ENCODE assay signal across 19 cellular contexts in genomic region chr3:159770998-159771397, GRCh38.
"Had no signal": no experiment of that assay in that cellular context is flagged by ENCODE, and none has a peak within 500 bp of the region (broad histone marks: within the 10 kb centered on the region; RNA-seq: fewer than 3 reads in every experiment).

No MANE protein-coding gene starts in this region.

- H3K4me3 ChIP-seq: body of pancreas, left ventricle myocardium inferior, ovary, suprapubic skin had no signal

- ATAC-seq: activated T-cell treated with anti-CD3 and anti-CD28 coated beads, Interleukin-2, amount 50 U/mL, for 72 hours; body of pancreas; naive thymus-derived CD8-positive, alpha-beta T cell; right cardiac atrium; stimulated activated naive CD8-positive, alpha-beta T cell treated with anti-CD3 and anti-CD28 coated beads, Interleukin-15, amount 100 ng/mL, for 72 hours had no signal

- DNase-seq: activated CD4-positive, alpha-beta memory T cell treated with anti-CD3 and anti-CD28 coated beads, Interleukin-2, amount 10 ng/mL, durations not matched to agents 7 days and 5 days; activated CD4-positive, alpha-beta T cell treated with anti-CD3 and anti-CD28 coated beads, Interleukin-2, amount 10 ng/mL, durations not matched to agents 24 days and 14 days; activated effector memory CD4-positive, alpha-beta T cell treated with anti-CD3 and anti-CD28 coated beads, Interleukin-2, amount 50 U/mL, for 16 hours; activated naive CD4-positive, alpha-beta T cell treated with anti-CD3 and anti-CD28 coated beads, Interleukin-2, amount 10 ng/mL, durations not matched to agents 7 days and 5 days; activated T-cell treated with anti-CD3 and anti-CD28 coated beads, Interleukin-2, amount 50 U/mL, for 72 hours; body of pancreas; effector CD8-positive, alpha-beta T cell; erythroblast; hippocampal formation; left ventricle myocardium inferior; naive thymus-derived CD8-positive, alpha-beta T cell; ovary; right cardiac atrium; stimulated activated CD4-positive, alpha-beta T cell treated with anti-CD3 and anti-CD28 coated beads, Interleukin-1b, Interleukin-23, amount 100 ng/mL, for 48 hours; stimulated activated naive CD8-positive, alpha-beta T cell treated with anti-CD3 and anti-CD28 coated beads, Interleukin-15, amount 100 ng/mL, for 72 hours had no signal

- H3K9me3 Mint-ChIP-seq: activated CD4-positive, alpha-beta memory T cell treated with anti-CD3 and anti-CD28 coated beads, Interleukin-2, amount 10 ng/mL, durations not matched to agents 7 days and 5 days; activated CD4-positive, alpha-beta T cell treated with anti-CD3 and anti-CD28 coated beads, Interleukin-2, amount 10 ng/mL, durations not matched to agents 24 days and 14 days; activated naive CD4-positive, alpha-beta T cell treated with anti-CD3 and anti-CD28 coated beads, Interleukin-2, amount 10 ng/mL, durations not matched to agents 7 days and 5 days; activated T-cell treated with anti-CD3 and anti-CD28 coated beads, Interleukin-2, amount 50 U/mL, for 72 hours; dendritic cell treated with granulocyte-macrophage colony-stimulating factor and Interleukin-4, amounts not matched to agents 40 ng/mL and 50 ng/mL, for 4 days; naive thymus-derived CD8-positive, alpha-beta T cell; stimulated activated naive CD8-positive, alpha-beta T cell treated with anti-CD3 and anti-CD28 coated beads, Interleukin-15, amount 100 ng/mL, for 72 hours; T-helper 1 cell treated with Interleukin-12 subunit alpha and Interleukin-12 subunit beta and Interleukin-4 antibody, amounts not matched to agents 30 μg/mL and 1 μg/mL, for 36 hours; type B pancreatic cell had no signal

- H3K27ac Mint-ChIP-seq: activated CD4-positive, alpha-beta memory T cell treated with anti-CD3 and anti-CD28 coated beads, Interleukin-2, amount 10 ng/mL, durations not matched to agents 7 days and 5 days; activated CD4-positive, alpha-beta T cell treated with anti-CD3 and anti-CD28 coated beads, Interleukin-2, amount 10 ng/mL, durations not matched to agents 24 days and 14 days; activated naive CD4-positive, alpha-beta T cell treated with anti-CD3 and anti-CD28 coated beads, Interleukin-2, amount 10 ng/mL, durations not matched to agents 7 days and 5 days; activated T-cell treated with anti-CD3 and anti-CD28 coated beads, Interleukin-2, amount 50 U/mL, for 72 hours; dendritic cell treated with granulocyte-macrophage colony-stimulating factor and Interleukin-4, amounts not matched to agents 40 ng/mL and 50 ng/mL, for 4 days; naive thymus-derived CD8-positive, alpha-beta T cell; stimulated activated naive CD8-positive, alpha-beta T cell treated with anti-CD3 and anti-CD28 coated beads, Interleukin-15, amount 100 ng/mL, for 72 hours; T-helper 1 cell treated with Interleukin-12 subunit alpha and Interleukin-12 subunit beta and Interleukin-4 antibody, amounts not matched to agents 30 μg/mL and 1 μg/mL, for 36 hours had no signal

- H3K27me3 ChIP-seq: body of pancreas, ovary, suprapubic skin had no signal

- H3K36me3 ChIP-seq: left ventricle myocardium inferior, ovary, suprapubic skin had no signal

- H3K4me1 Mint-ChIP-seq: activated CD4-positive, alpha-beta memory T cell treated with anti-CD3 and anti-CD28 coated beads, Interleukin-2, amount 10 ng/mL, durations not matched to agents 7 days and 5 days; activated CD4-positive, alpha-beta T cell treated with anti-CD3 and anti-CD28 coated beads, Interleukin-2, amount 10 ng/mL, durations not matched to agents 24 days and 14 days; activated naive CD4-positive, alpha-beta T cell treated with anti-CD3 and anti-CD28 coated beads, Interleukin-2, amount 10 ng/mL, durations not matched to agents 7 days and 5 days; stimulated activated naive CD8-positive, alpha-beta T cell treated with anti-CD3 and anti-CD28 coated beads, Interleukin-15, amount 100 ng/mL, for 72 hours had no signal

- H3K9me3 ChIP-seq: body of pancreas, left ventricle myocardium inferior, ovary, suprapubic skin had no signal

- H3K27ac ChIP-seq: body of pancreas, left ventricle myocardium inferior, ovary, suprapubic skin had no signal

- H3K4me3 Mint-ChIP-seq: activated CD4-positive, alpha-beta memory T cell treated with anti-CD3 and anti-CD28 coated beads, Interleukin-2, amount 10 ng/mL, durations not matched to agents 7 days and 5 days; activated CD4-positive, alpha-beta T cell treated with anti-CD3 and anti-CD28 coated beads, Interleukin-2, amount 10 ng/mL, durations not matched to agents 24 days and 14 days; activated naive CD4-positive, alpha-beta T cell treated with anti-CD3 and anti-CD28 coated beads, Interleukin-2, amount 10 ng/mL, durations not matched to agents 7 days and 5 days; activated T-cell treated with anti-CD3 and anti-CD28 coated beads, Interleukin-2, amount 50 U/mL, for 72 hours; dendritic cell treated with granulocyte-macrophage colony-stimulating factor and Interleukin-4, amounts not matched to agents 40 ng/mL and 50 ng/mL, for 4 days; naive thymus-derived CD8-positive, alpha-beta T cell; stimulated activated naive CD8-positive, alpha-beta T cell treated with anti-CD3 and anti-CD28 coated beads, Interleukin-15, amount 100 ng/mL, for 72 hours; T-helper 1 cell treated with Interleukin-12 subunit alpha and Interleukin-12 subunit beta and Interleukin-4 antibody, amounts not matched to agents 30 μg/mL and 1 μg/mL, for 36 hours; type B pancreatic cell had no signal

- H3K4me1 ChIP-seq: body of pancreas had no signal

- H3K36me3 Mint-ChIP-seq: activated naive CD4-positive, alpha-beta T cell treated with anti-CD3 and anti-CD28 coated beads, Interleukin-2, amount 10 ng/mL, durations not matched to agents 7 days and 5 days; naive thymus-derived CD8-positive, alpha-beta T cell; type B pancreatic cell had no signal
